ENCODE assay signal across 8 cellular contexts in genomic region chr12:26113194-26113654, GRCh38. TPM values are rescaled to one million over a fixed set of nuclear protein-coding genes. Genes with fewer than 3 reads are reported as not detected.
DNase-seq lines count a peak whose midpoint lies in the region; ATAC-seq and TF ChIP-seq lines count a peak whose summit lies in the region.

No MANE protein-coding gene starts in this region.

- DNase-seq in DMS153 (lab: John Stamatoyannopoulos, UW) (peak; percentile 69), NCI-H748 treated with DMSO at 0.1 percent for 48 hours (lab: John Stamatoyannopoulos, UW) (peak; percentile 79), epithelial cell of proximal tubule (ENCODE audit: low read depth) (no peak), RWPE1 (ENCODE audit: low spot score) (no peak), UCSD-AML1 (lab: John Stamatoyannopoulos, UW; ENCODE audit: unreplicated experiment) (no peak), testis (no peak), foreskin keratinocyte (no peak)

- WGBS in testis, 2 donors, result 25 to 28% methylated on average over 6 of the region's 6 CpGs

- ATAC-seq in foreskin keratinocyte, result no peak

- H3K4me3 ChIP-seq in epithelial cell of proximal tubule (ENCODE audit: low read depth, low read length) (peak overlapping the region; percentile 60), parathyroid adenoma (ENCODE audit: low read depth, low read length) (peak overlapping the region; percentile 73), testis (no peak overlapping the region)

- H3K27ac ChIP-seq in parathyroid adenoma (no peak overlapping the region), RWPE1 (no peak overlapping the region), testis (peak overlapping the region in 1 of 2 donors; percentile 94), foreskin keratinocyte (no peak overlapping the region)

- H3K9ac ChIP-seq in parathyroid adenoma, result no peak overlapping the region

- no peaks in the 10 kb centered on the region for H3K27me3 ChIP-seq in parathyroid adenoma (ENCODE audit: control insufficient read depth, insufficient read depth, low read length)
- H3K27me3 ChIP-seq in testis, result no peaks in the 10 kb centered on the region
- no peaks in the 10 kb centered on the region for H3K27me3 ChIP-seq in foreskin keratinocyte

- H3K9me3 ChIP-seq in parathyroid adenoma (ENCODE audit: control insufficient read depth, low read length), result no peaks in the 10 kb centered on the region
- H3K9me3 ChIP-seq in testis, result no peaks in the 10 kb centered on the region

- peak overlapping the region; percentile 85 for H3K4me2 ChIP-seq in parathyroid adenoma (ENCODE audit: low read length)

- TF ChIP-seq POLR2A in testis (IDR thresholded peaks at IDR 0.05), result no peak

- peaks cover 4% of the 10 kb centered on the region for H3K4me1 ChIP-seq in parathyroid adenoma
- H3K4me1 ChIP-seq in testis, result peaks cover 15% of the 10 kb centered on the region
- H3K4me1 ChIP-seq in foreskin keratinocyte, result peaks cover 2% of the 10 kb centered on the region

- no peaks in the 10 kb centered on the region for H3K79me2 ChIP-seq in parathyroid adenoma

- H3K36me3 ChIP-seq in parathyroid adenoma (ENCODE audit: control insufficient read depth, insufficient read depth, low read length) (no peaks in the 10 kb centered on the region), testis (ENCODE audit: low read depth, missing control alignments) (no peaks in the 10 kb centered on the region)

- intact Hi-C loops in testis (cut with DNase I; ENCODE audit: low total_unique reads), result no loop called here

- TF ChIP-seq CTCF in epithelial cell of proximal tubule (conservative IDR thresholded peaks at IDR 0.05; ENCODE audit: low read depth, low read length) (no peak), parathyroid adenoma (IDR thresholded peaks at IDR 0.05) (no peak), RWPE1 (conservative IDR thresholded peaks at IDR 0.05; ENCODE audit: low read depth) (no peak), testis (IDR thresholded peaks at IDR 0.05) (no peak), foreskin keratinocyte (conservative IDR thresholded peaks at IDR 0.05) (no peak)

- CTCF ChIA-PET in RWPE1 (lab: Yijun Ruan, JAX), result interaction anchor here (0.5 kb wide), 2 partner anchors 40 to 282 kb away, joined by 3 read pairs; no protein-coding TSS in a partner anchor

- POLR2A ChIA-PET in RWPE1 (lab: Yijun Ruan, JAX; ENCODE audit: low non-redundant PET), result no interaction called here

- no peak overlapping the region for H2AFZ ChIP-seq in parathyroid adenoma

RNA-seq across cellular contexts. Expression of gene BHLHE41, which starts 11.6 kb away (rescaled TPM):
- 1.3 and 5.2 TPM in 2 replicates for total RNA-seq in epithelial cell of proximal tubule
- total RNA-seq in testis, result 10 to 100 TPM; 13.9 to 23.8 TPM
- polyA plus RNA-seq in testis (ENCODE audit: insufficient read depth, low read depth, low replicate concordance), result 10.0 TPM
- 0.03 and 0.14 TPM in 2 replicates for total RNA-seq in foreskin keratinocyte
- 0.07 and 0.11 TPM in 2 replicates for polyA plus RNA-seq in foreskin keratinocyte

Comparison
In these comparisons a context has a peak if more than half of its experiments do, and no peak if none do; other contexts are left out.
1. DNase-seq: peak in DMS153 (single experiment) and NCI-H748 treated with DMSO at 0.1 percent for 48 hours (single experiment); none in epithelial cell of proximal tubule (single experiment), RWPE1 (single experiment), UCSD-AML1 (single experiment), testis (single experiment) and foreskin keratinocyte (0 of 2).
2. H3K4me3 ChIP-seq: peak in epithelial cell of proximal tubule (single experiment) and parathyroid adenoma (single experiment); none in testis (0 of 2).